19 cellular contexts compared by ENCODE assay signal in the genomic region with DNA sequence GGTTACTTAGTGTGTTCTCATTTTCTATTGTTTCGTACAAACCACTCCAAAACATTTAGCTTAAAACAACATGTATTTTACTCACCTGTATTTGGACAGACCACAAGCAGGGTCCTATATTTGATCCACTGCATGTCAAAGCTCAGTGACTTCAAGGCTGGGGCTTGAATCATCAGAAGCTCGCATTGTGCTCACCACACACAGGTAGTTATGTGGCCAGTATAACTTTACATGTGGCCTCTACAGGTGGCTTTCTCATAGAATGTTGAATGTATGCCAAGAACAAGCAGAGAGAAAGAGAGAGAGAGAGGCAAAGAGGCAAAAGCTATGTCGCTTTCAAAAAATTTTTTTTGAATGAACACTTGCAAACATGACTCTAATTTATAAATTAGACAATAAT.
DNase-seq lines count a peak whose midpoint lies in the region; ATAC-seq, FAIRE-seq and TF ChIP-seq lines count a peak whose summit lies in the region.
"Had no signal": no experiment of that assay in that cellular context is flagged by ENCODE, and none has a peak within 500 bp of the region (broad histone marks: within the 10 kb centered on the region; RNA-seq: fewer than 3 reads in every experiment).

No MANE protein-coding gene starts in this region.

- no peak overlapping the region for H3K9ac ChIP-seq in KMS-11

- H4K20me1 ChIP-seq in KMS-11 (ENCODE audit: insufficient read depth) = no peaks in the 10 kb centered on the region

- peaks cover 0 to 3% of the 10 kb centered on the region in 2 donors for H3K9me3 Mint-ChIP-seq in activated T-cell treated with anti-CD3 and anti-CD28 coated beads, Interleukin-2, amount 50 U/mL, for 72 hours
- H3K9me3 Mint-ChIP-seq: CD8-positive, alpha-beta memory T cell had no signal

- H3K27me3 ChIP-seq in KMS-11 (ENCODE audit: insufficient read depth, low read depth) (no peaks in the 10 kb centered on the region), bronchial epithelial cell (ENCODE audit: control insufficient read depth, insufficient read depth, low read length) (no peaks in the 10 kb centered on the region), small intestine (ENCODE audit: control insufficient read depth in 2 of 2, insufficient read depth in 2 of 2, low read length in 2 of 2) (no peaks in the 10 kb centered on the region), spleen (replicated peaks in 1 of 7) (no peaks in the 10 kb centered on the region)

- peaks cover 7% of the 10 kb centered on the region for H3K4me1 Mint-ChIP-seq in activated T-cell treated with anti-CD3 and anti-CD28 coated beads, Interleukin-2, amount 50 U/mL, for 72 hours (ENCODE audit: low read depth)

- peak overlapping the region; percentile 35; the same call in 1 of the 2 replicates for H3K4me2 ChIP-seq in KMS-11

- DNase-seq in activated T-cell treated with anti-CD3 and anti-CD28 coated beads, Interleukin-2, amount 50 U/mL, for 72 hours = no peak
- no peak for DNase-seq in activated T-cell treated with anti-CD3 and anti-CD28 coated beads, Interleukin-2, amount 50 U/mL, for 48 hours
- DNase-seq in bronchial epithelial cell (ENCODE audit: low read depth) = peak; percentile 12
- DNase-seq in small intestine = peak; percentile 36
- no peak for DNase-seq in spleen
- DNase-seq in activated CD4-positive, alpha-beta T cell treated with anti-CD3 and anti-CD28 coated beads, Interleukin-2, amount 50 U/mL, for 1 hour = no peak
- DNase-seq: AML-193, C1 segment of cervical spinal cord, GF-D8, NCI-H1694, NCI-H446 treated with DMSO at 0.1 percent for 48 hours, NCI-H748 treated with DMSO at 0.1 percent for 48 hours had no signal

- H3K36me3 Mint-ChIP-seq in activated T-cell treated with anti-CD3 and anti-CD28 coated beads, Interleukin-2, amount 50 U/mL, for 72 hours (ENCODE audit: insufficient read depth in 2 of 2) = no peaks in the 10 kb centered on the region

- no peak for TF ChIP-seq POLR2A in spleen (IDR thresholded peaks at IDR 0.05)

- intact Hi-C loops in spleen (cut with DNase I; ENCODE audit: low total_unique reads) = no loop called here

- H3K36me3 ChIP-seq in KMS-11 (ENCODE audit: insufficient read depth) = no peaks in the 10 kb centered on the region
- H3K36me3 ChIP-seq in bronchial epithelial cell (ENCODE audit: control insufficient read depth, insufficient read depth, low read length) = no peaks in the 10 kb centered on the region
- no peaks in the 10 kb centered on the region for H3K36me3 ChIP-seq in small intestine (ENCODE audit: control insufficient read depth in 2 of 2, insufficient read depth in 2 of 2, low read length in 2 of 2)
- H3K36me3 ChIP-seq in spleen = no peaks in the 10 kb centered on the region

- H3K9me3 ChIP-seq in small intestine (ENCODE audit: control insufficient read depth, low read depth) = no peaks in the 10 kb centered on the region
- H3K9me3 ChIP-seq in spleen = no peaks in the 10 kb centered on the region

- H3K27me3 Mint-ChIP-seq in activated T-cell treated with anti-CD3 and anti-CD28 coated beads, Interleukin-2, amount 50 U/mL, for 72 hours (ENCODE audit: low read depth) = peaks cover 25% of the 10 kb centered on the region

- H3K79me2 ChIP-seq in KMS-11 (ENCODE audit: insufficient read depth, low read depth) = no peaks in the 10 kb centered on the region

- H3K4me1 ChIP-seq in KMS-11 (ENCODE audit: low read depth, poor library complexity, severe bottlenecking) = peaks cover 46% of the 10 kb centered on the region
- H3K4me1 ChIP-seq in small intestine (ENCODE audit: control insufficient read depth in 2 of 2, insufficient read depth in 1 of 2, low read depth in 1 of 2, low read length in 1 of 2) = no peaks in the 10 kb centered on the region
- no peaks in the 10 kb centered on the region for H3K4me1 ChIP-seq in spleen

- FAIRE-seq in bronchial epithelial cell (lab: Jason Lieb, UNC) = no peak
- FAIRE-seq in small intestine (lab: Jason Lieb, UNC) = no peak
- FAIRE-seq: GM19239, HTR-8/SVneo, RCC 7860 had no signal

- H3K4me3 ChIP-seq in KMS-11 (IDR thresholded peaks at IDR 0.05; ENCODE audit: insufficient read depth, low read depth, low read length) (no peak overlapping the region), bronchial epithelial cell (ENCODE audit: low read depth, low read length) (no peak overlapping the region), small intestine (ENCODE audit: low read depth in 1 of 2, low read length in 2 of 2) (no peak overlapping the region), spleen (no peak overlapping the region)

- WGBS in small intestine, 3 donors = 62 to 78% (median 75%) methylated on average over 3 of the region's 3 CpGs
- WGBS in spleen, 5 donors = 75 to 85% (median 82%) methylated on average over 3 of the region's 3 CpGs

- no peak overlapping the region for H2AFZ ChIP-seq in KMS-11 (ENCODE audit: low read depth)

- H3K27ac Mint-ChIP-seq in activated T-cell treated with anti-CD3 and anti-CD28 coated beads, Interleukin-2, amount 50 U/mL, for 72 hours = no peak overlapping the region

- H3K4me3 Mint-ChIP-seq in activated T-cell treated with anti-CD3 and anti-CD28 coated beads, Interleukin-2, amount 50 U/mL, for 72 hours = no peak overlapping the region
- H3K4me3 Mint-ChIP-seq: CD8-positive, alpha-beta memory T cell had no signal

- peak; percentile 40 to 68 for ATAC-seq in activated T-cell treated with anti-CD3 and anti-CD28 coated beads, Interleukin-2, amount 50 U/mL, for 72 hours (replicated peaks in 1 of 2)
- ATAC-seq in GM19328 (IDR thresholded peaks at IDR 0.05; ENCODE audit: unreplicated experiment) = no peak
- ATAC-seq: Right ventricle myocardium inferior had no signal

- H3K27ac ChIP-seq in KMS-11 (peak overlapping the region; percentile 33; the same call in 1 of the 2 replicates), small intestine (ENCODE audit: low read depth in 1 of 2, low read length in 1 of 2) (no peak overlapping the region), spleen (no peak overlapping the region)

- TF ChIP-seq CTCF in KMS-11 (conservative IDR thresholded peaks at IDR 0.05; ENCODE audit: low read depth, low read length) = no peak
- TF ChIP-seq CTCF in bronchial epithelial cell (IDR thresholded peaks at IDR 0.05; ENCODE audit: insufficient read depth, low read length, severe bottlenecking) = no peak
- TF ChIP-seq CTCF in spleen (IDR thresholded peaks at IDR 0.05 in 8 of 11, conservative IDR thresholded peaks at IDR 0.05 in 3 of 11) = no peak

Comparison
In these comparisons a context has a peak if more than half of its experiments do, and no peak if none do; other contexts are left out.
1. DNase-seq: peak in bronchial epithelial cell (single experiment) and small intestine (single experiment); none in activated T-cell treated with anti-CD3 and anti-CD28 coated beads, Interleukin-2, amount 50 U/mL, for 72 hours (0 of 2), activated T-cell treated with anti-CD3 and anti-CD28 coated beads, Interleukin-2, amount 50 U/mL, for 48 hours (0 of 2), spleen (single experiment) and activated CD4-positive, alpha-beta T cell treated with anti-CD3 and anti-CD28 coated beads, Interleukin-2, amount 50 U/mL, for 1 hour (single experiment).